In genomic region chr3:51941798-51942602, GRCh38 we compare ENCODE assay signal across 1 cellular context.
TF ChIP-seq lines count a peak whose summit lies in the region.

Gene PARP3, plus strand, starts transcription at chr3:51942363. Its CDS starts 993 bp downstream, at chr3:51943356.
A gene with protein sequence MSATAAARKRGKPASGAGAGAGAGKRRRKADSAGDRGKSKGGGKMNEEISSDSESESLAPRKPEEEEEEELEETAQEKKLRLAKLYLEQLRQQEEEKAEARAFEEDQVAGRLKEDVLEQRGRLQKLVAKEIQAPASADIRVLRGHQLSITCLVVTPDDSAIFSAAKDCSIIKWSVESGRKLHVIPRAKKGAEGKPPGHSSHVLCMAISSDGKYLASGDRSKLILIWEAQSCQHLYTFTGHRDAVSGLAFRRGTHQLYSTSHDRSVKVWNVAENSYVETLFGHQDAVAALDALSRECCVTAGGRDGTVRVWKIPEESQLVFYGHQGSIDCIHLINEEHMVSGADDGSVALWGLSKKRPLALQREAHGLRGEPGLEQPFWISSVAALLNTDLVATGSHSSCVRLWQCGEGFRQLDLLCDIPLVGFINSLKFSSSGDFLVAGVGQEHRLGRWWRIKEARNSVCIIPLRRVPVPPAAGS (minus strand): TSS chr3:51941904. CDS start chr3:51941867, 37 bp downstream.

TF ChIP-seq in GM23338, 12 proteins besides CTCF, POLR2A, EP300 and RAD21 (continued from another document):
- TF ChIP-seq REST (IDR thresholded peaks at IDR 0.05; ENCODE audit: unreplicated experiment) = no peak
- no peak for TF ChIP-seq ZNF331 (CRISPR knock-in tag; IDR thresholded peaks at IDR 0.05; ENCODE audit: low read depth)
- no peak for TF ChIP-seq ZNF114 (CRISPR knock-in tag; IDR thresholded peaks at IDR 0.05)
- peak; percentile 59; the same call in 1 of the 2 replicates for TF ChIP-seq CREB1 (CRISPR knock-in tag; IDR thresholded peaks at IDR 0.05; ENCODE audit: low read depth)
- TF ChIP-seq POLR2AphosphoS5 (IDR thresholded peaks at IDR 0.05; ENCODE audit: low read depth) = peak; percentile 72
- TF ChIP-seq ZNF462 (CRISPR knock-in tag; IDR thresholded peaks at IDR 0.05) = no peak
- no peak for TF ChIP-seq EZH2 (IDR thresholded peaks at IDR 0.05; ENCODE audit: low read depth, unreplicated experiment)
